ENCODE assay signal across 17 cellular contexts in genomic region chr9:133810556-133811195, GRCh38.
"Had no signal": no experiment of that assay in that cellular context is flagged by ENCODE, and none has a peak within 500 bp of the region (broad histone marks: within the 10 kb centered on the region; RNA-seq: fewer than 3 reads in every experiment).

No MANE protein-coding gene starts in this region.

- H3K9me3 ChIP-seq: adrenal gland had no signal

- ATAC-seq: activated CD4-positive, CD25-positive, alpha-beta regulatory T cell treated with anti-CD3 and anti-CD28 coated beads, Interleukin-2, amount 50 U/mL, for 24 hours; activated CD8-positive, alpha-beta T cell treated with anti-CD3 and anti-CD28 coated beads, Interleukin-2, amount 10 ng/mL, durations not matched to agents 7 days and 5 days; PC-3 had no signal

- H3K27me3 ChIP-seq: adrenal gland had no signal

- H3K4me1 ChIP-seq: adrenal gland had no signal

- DNase-seq: activated CD4-positive, alpha-beta T cell treated with anti-CD3 and anti-CD28 coated beads for 4 hours; activated CD4-positive, alpha-beta T cell treated with anti-CD3 and anti-CD28 coated beads, Interleukin-2, amount 50 U/mL, for 4 hours; activated CD8-positive, alpha-beta memory T cell treated with anti-CD3 and anti-CD28 coated beads, Interleukin-2, amount 50 U/mL, for 48 hours; activated CD8-positive, alpha-beta T cell treated with anti-CD3 and anti-CD28 coated beads, Interleukin-2, amount 10 ng/mL, durations not matched to agents 7 days and 5 days; activated naive CD4-positive, alpha-beta T cell treated with anti-CD3 and anti-CD28 coated beads, Interleukin-2, amount 50 U/mL, for 16 hours; activated naive CD8-positive, alpha-beta T cell treated with anti-CD3 and anti-CD28 coated beads, Interleukin-2, amount 10 ng/mL, durations not matched to agents 7 days and 5 days; activated T-cell treated with anti-CD3 and anti-CD28 coated beads, Interleukin-2, amount 50 U/mL, for 1 hour; adrenal gland; aorta; central memory CD4-positive, alpha-beta T cell; NCI-H2171; NCI-H446 treated with DMSO at 0.1 percent for 48 hours; NCI-H524 treated with DMSO at 0.1 percent for 48 hours; PC-3; SIG-M5; T-helper 1 cell had no signal

- H3K27ac ChIP-seq: adrenal gland had no signal

- H3K4me3 ChIP-seq: adrenal gland had no signal
